Comparison of ENCODE assay signal across 8 cellular contexts in genomic region chr1:236794585-236795034, GRCh38. TPM values are rescaled to one million over a fixed set of nuclear protein-coding genes. Genes with fewer than 3 reads are reported as not detected.
DNase-seq lines count a peak whose midpoint lies in the region; ATAC-seq, FAIRE-seq and TF ChIP-seq lines count a peak whose summit lies in the region.

No MANE protein-coding gene starts in this region.

- H3K79me2 ChIP-seq in DOHH2 (ENCODE audit: control insufficient read depth, low read length), result peaks cover 44% of the 10 kb centered on the region
- H3K79me2 ChIP-seq in parathyroid adenoma, result peaks cover 7% of the 10 kb centered on the region

- peak overlapping the region; percentile 86 for H2AFZ ChIP-seq in parathyroid adenoma

- no peak for FAIRE-seq in RCC 7860 (lab: Jason Lieb, UNC)
- no peak for FAIRE-seq in urothelium cell line (lab: Jason Lieb, UNC)

- DNase-seq in Peyer's patch (no peak), epithelial cell of prostate (ENCODE audit: low read depth, low spot score) (no peak), RCC 7860 (ENCODE audit: low spot score) (no peak), mucosa of gallbladder (ENCODE audit: low spot score) (no peak), urothelium cell line (ENCODE audit: low spot score) (no peak)

- no peak for TF ChIP-seq POLR2A in Peyer's patch (IDR thresholded peaks at IDR 0.05)

- H3K4me1 ChIP-seq in DOHH2 (ENCODE audit: control insufficient read depth, low read length), result peaks cover 19% of the 10 kb centered on the region
- peaks cover 0 to 13% (median 0%) of the 10 kb centered on the region in 4 donors for H3K4me1 ChIP-seq in Peyer's patch
- H3K4me1 ChIP-seq in parathyroid adenoma, result no peaks in the 10 kb centered on the region

- H3K4me2 ChIP-seq in DOHH2 (ENCODE audit: low read length), result peak overlapping the region; percentile 75
- peak overlapping the region; percentile 66 for H3K4me2 ChIP-seq in parathyroid adenoma (ENCODE audit: low read length)

- ATAC-seq in GM19397 (IDR thresholded peaks at IDR 0.05; ENCODE audit: unreplicated experiment), result no peak

- H3K27ac ChIP-seq in DOHH2 (ENCODE audit: low read depth, low read length) (no peak overlapping the region), Peyer's patch (peak overlapping the region; percentile 37 to 97 (median 89)), epithelial cell of prostate (peak overlapping the region; percentile 81), parathyroid adenoma (peak overlapping the region; percentile 65)

- H3K27me3 ChIP-seq in DOHH2 (ENCODE audit: control insufficient read depth, low read length) (no peaks in the 10 kb centered on the region), Peyer's patch (no peaks in the 10 kb centered on the region), parathyroid adenoma (ENCODE audit: control insufficient read depth, insufficient read depth, low read length) (no peaks in the 10 kb centered on the region)

- H3K9me2 ChIP-seq in DOHH2 (replicated peaks; ENCODE audit: control insufficient read depth, low read length), result no peaks in the 10 kb centered on the region

- peak overlapping the region; percentile 92 for H3K4me3 ChIP-seq in DOHH2 (ENCODE audit: low read length)
- peak overlapping the region; percentile 73 to 92 (median 84) for H3K4me3 ChIP-seq in Peyer's patch
- peak overlapping the region; percentile 84 for H3K4me3 ChIP-seq in parathyroid adenoma (ENCODE audit: low read depth, low read length)

- H3K36me3 ChIP-seq in DOHH2 (ENCODE audit: control insufficient read depth, low read length) (peaks cover 12% of the 10 kb centered on the region), Peyer's patch (no peaks in the 10 kb centered on the region), parathyroid adenoma (ENCODE audit: control insufficient read depth, insufficient read depth, low read length) (no peaks in the 10 kb centered on the region)

- no peak overlapping the region for H3K9ac ChIP-seq in parathyroid adenoma

- H3F3A ChIP-seq in DOHH2 (ENCODE audit: control insufficient read depth, insufficient read depth), result no peaks in the 10 kb centered on the region

- TF ChIP-seq CTCF in DOHH2 (IDR thresholded peaks at IDR 0.05; ENCODE audit: low read depth, low read length, poor library complexity, severe bottlenecking), result no peak
- TF ChIP-seq CTCF in Peyer's patch (IDR thresholded peaks at IDR 0.05), result no peak
- no peak for TF ChIP-seq CTCF in parathyroid adenoma (IDR thresholded peaks at IDR 0.05)

- H3K9me3 ChIP-seq in DOHH2 (ENCODE audit: control insufficient read depth, insufficient read depth, low read length), result no peaks in the 10 kb centered on the region
- no peaks in the 10 kb centered on the region for H3K9me3 ChIP-seq in Peyer's patch
- H3K9me3 ChIP-seq in parathyroid adenoma (ENCODE audit: control insufficient read depth, low read length), result no peaks in the 10 kb centered on the region

- no peaks in the 10 kb centered on the region for H4K20me1 ChIP-seq in DOHH2 (ENCODE audit: control insufficient read depth, insufficient read depth, low read depth, low read length)

RNA-seq across cellular contexts. Expression of gene MTR, which starts 0.5 kb away (rescaled TPM):
- 10 to 100 TPM in 3 of 4 donors, 1 to 10 TPM in 1; 9.6 to 33.0 (median 24.8) TPM for total RNA-seq in Peyer's patch
- total RNA-seq in mucosa of gallbladder, result 46.4 TPM
